Comparison of ENCODE assay signal across 17 cellular contexts in the genomic region with DNA sequence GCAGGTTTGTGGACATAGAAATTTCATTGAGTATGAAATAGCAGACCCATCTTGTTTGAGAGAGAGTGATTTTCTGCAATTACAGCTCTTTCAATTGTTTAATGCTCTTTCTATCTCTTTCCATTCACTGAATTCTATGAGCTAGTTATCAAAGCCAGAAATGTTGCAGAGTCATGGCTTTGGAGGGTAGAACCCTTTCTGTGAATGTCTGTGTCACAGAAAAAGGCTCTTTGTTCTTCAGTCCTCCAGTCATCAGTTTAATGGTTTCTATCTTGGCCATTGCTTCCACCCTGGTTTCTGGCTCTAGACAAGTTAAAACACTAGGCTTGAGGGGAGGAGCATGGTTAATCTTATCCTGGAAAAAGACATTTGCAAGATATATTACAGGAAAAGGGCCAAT.
DNase-seq lines count a peak whose midpoint lies in the region; ATAC-seq and TF ChIP-seq lines count a peak whose summit lies in the region.
"Had no signal": no experiment of that assay in that cellular context is flagged by ENCODE, and none has a peak within 500 bp of the region (broad histone marks: within the 10 kb centered on the region; RNA-seq: fewer than 3 reads in every experiment).

No MANE protein-coding gene starts in this region.

- no peak overlapping the region for H3K4me3 Mint-ChIP-seq in nephron
- H3K4me3 Mint-ChIP-seq in stimulated activated naive CD8-positive, alpha-beta T cell treated with anti-CD3 and anti-CD28 coated beads, Interleukin-15, amount 100 ng/mL, for 72 hours: no peak overlapping the region
- H3K4me3 Mint-ChIP-seq in endothelial cell (ENCODE audit: unreplicated experiment): no peak overlapping the region
- H3K4me3 Mint-ChIP-seq: B cell; CD4-positive, alpha-beta T cell; HFFc6 had no signal

- no peaks in the 10 kb centered on the region for H3K4me1 ChIP-seq in A673 (ENCODE audit: insufficient read depth, low read length, poor library complexity, severe bottlenecking)

- no TSS peak for BruUV-seq in A673 (replicated peaks; lab: Mats Ljungman, UMichigan)

- CTCF ChIA-PET in A673 (lab: Charles Lee): no interaction called here

- H3K27ac ChIP-seq in A673 (ENCODE audit: low read depth, low read length, poor library complexity, severe bottlenecking): no peak overlapping the region
- H3K27ac ChIP-seq: HL-60 had no signal

- DNase-seq in A673 (ENCODE audit: low spot score): peak; percentile 3
- DNase-seq in RPMI7951 (ENCODE audit: low read depth): peak; percentile 23
- DNase-seq in inferior parietal cortex (ENCODE audit: extremely low spot score): peak; percentile 58
- no peak for DNase-seq in activated CD4-positive, alpha-beta T cell treated with anti-CD3 and anti-CD28 coated beads, Interleukin-2, amount 50 U/mL, for 1 hour
- DNase-seq in cerebellar cortex (ENCODE audit: low spot score): no peak
- no peak for DNase-seq in stimulated activated naive CD8-positive, alpha-beta T cell treated with anti-CD3 and anti-CD28 coated beads, Interleukin-15, amount 100 ng/mL, for 72 hours
- no peak for DNase-seq in endothelial cell (ENCODE audit: low spot score)
- DNase-seq: 8988T; ACHN; CD4-positive, alpha-beta T cell; DMS79; HCEC 1CT; HFFc6 had no signal

- intact Hi-C loops in A673 (cut with micrococcal nuclease; ENCODE audit: unreplicated experiment): no loop called here

- POLR2A ChIA-PET in A673 (lab: Charles Lee; ENCODE audit: low non-redundant PET): no interaction called here

- H3K9me3 Mint-ChIP-seq in nephron (no peaks in the 10 kb centered on the region), endothelial cell (ENCODE audit: unreplicated experiment) (no peaks in the 10 kb centered on the region)
- no peaks in the 10 kb centered on the region for H3K9me3 Mint-ChIP-seq in stimulated activated naive CD8-positive, alpha-beta T cell treated with anti-CD3 and anti-CD28 coated beads, Interleukin-15, amount 100 ng/mL, for 72 hours
- H3K9me3 Mint-ChIP-seq: CD4-positive, alpha-beta T cell had no signal

- H3K27me3 ChIP-seq in A673 (replicated peaks; ENCODE audit: insufficient read depth, low read depth, low read length, poor library complexity): no peaks in the 10 kb centered on the region

- H3K27ac Mint-ChIP-seq in nephron (peak overlapping the region; percentile 1 to 77 (median 9)), endothelial cell (ENCODE audit: unreplicated experiment) (no peak overlapping the region)
- no peak overlapping the region for H3K27ac Mint-ChIP-seq in stimulated activated naive CD8-positive, alpha-beta T cell treated with anti-CD3 and anti-CD28 coated beads, Interleukin-15, amount 100 ng/mL, for 72 hours
- H3K27ac Mint-ChIP-seq: B cell; CD4-positive, alpha-beta T cell; HFFc6 had no signal

- H3K27me3 Mint-ChIP-seq in nephron (ENCODE audit: low read depth) (no peaks in the 10 kb centered on the region), endothelial cell (ENCODE audit: unreplicated experiment) (no peaks in the 10 kb centered on the region)
- H3K27me3 Mint-ChIP-seq in stimulated activated naive CD8-positive, alpha-beta T cell treated with anti-CD3 and anti-CD28 coated beads, Interleukin-15, amount 100 ng/mL, for 72 hours: no peaks in the 10 kb centered on the region
- H3K27me3 Mint-ChIP-seq: B cell; CD4-positive, alpha-beta T cell had no signal

- no peak overlapping the region for H3K4me3 ChIP-seq in A673 (ENCODE audit: low read depth, low read length, poor library complexity, severe bottlenecking)
- H3K4me3 ChIP-seq: GM12878 had no signal

- H3K9me3 ChIP-seq in A673 (ENCODE audit: low read depth, low read length, poor library complexity, severe bottlenecking): no peaks in the 10 kb centered on the region

- H3K4me1 Mint-ChIP-seq in nephron (peaks cover 11% of the 10 kb centered on the region), endothelial cell (ENCODE audit: unreplicated experiment) (no peaks in the 10 kb centered on the region)
- no peaks in the 10 kb centered on the region for H3K4me1 Mint-ChIP-seq in stimulated activated naive CD8-positive, alpha-beta T cell treated with anti-CD3 and anti-CD28 coated beads, Interleukin-15, amount 100 ng/mL, for 72 hours

- ATAC-seq in stimulated activated naive CD8-positive, alpha-beta T cell treated with anti-CD3 and anti-CD28 coated beads, Interleukin-15, amount 100 ng/mL, for 72 hours: no peak
- ATAC-seq: GM12878 had no signal

- no peaks in the 10 kb centered on the region for H3K36me3 ChIP-seq in A673 (ENCODE audit: insufficient read depth, low read length, poor library complexity, severe bottlenecking)

- no peaks in the 10 kb centered on the region for H3K36me3 Mint-ChIP-seq in nephron (ENCODE audit: low read depth)
- H3K36me3 Mint-ChIP-seq in endothelial cell (ENCODE audit: low read depth, unreplicated experiment): no peaks in the 10 kb centered on the region

- TF ChIP-seq CTCF in A673 (conservative IDR thresholded peaks at IDR 0.05; ENCODE audit: low read depth, low read length): no peak
- no peak for TF ChIP-seq CTCF in nephron (IDR thresholded peaks at IDR 0.05; ENCODE audit: unreplicated experiment in 3 of 3)
- TF ChIP-seq CTCF in endothelial cell (IDR thresholded peaks at IDR 0.05; ENCODE audit: unreplicated experiment): no peak

Comparison
In these comparisons a context has a peak if more than half of its experiments do, and no peak if none do; other contexts are left out.
1. DNase-seq: peak in A673 (single experiment), RPMI7951 (single experiment) and inferior parietal cortex (single experiment); none in activated CD4-positive, alpha-beta T cell treated with anti-CD3 and anti-CD28 coated beads, Interleukin-2, amount 50 U/mL, for 1 hour (single experiment), cerebellar cortex (single experiment), stimulated activated naive CD8-positive, alpha-beta T cell treated with anti-CD3 and anti-CD28 coated beads, Interleukin-15, amount 100 ng/mL, for 72 hours (0 of 2) and endothelial cell (single experiment).
2. H3K27ac Mint-ChIP-seq: peak in nephron (3 of 3); none in stimulated activated naive CD8-positive, alpha-beta T cell treated with anti-CD3 and anti-CD28 coated beads, Interleukin-15, amount 100 ng/mL, for 72 hours (0 of 2) and endothelial cell (single experiment).